ENCODE assay signal across 19 cellular contexts in genomic region chr20:39283464-39283863, GRCh38.
DNase-seq lines count a peak whose midpoint lies in the region; ATAC-seq, FAIRE-seq and TF ChIP-seq lines count a peak whose summit lies in the region.
"Had no signal": no experiment of that assay in that cellular context is flagged by ENCODE, and none has a peak within 500 bp of the region (broad histone marks: within the 10 kb centered on the region; RNA-seq: fewer than 3 reads in every experiment).

No MANE protein-coding gene starts in this region.

- no peaks in the 10 kb centered on the region for H3K79me2 ChIP-seq in Loucy (ENCODE audit: insufficient read depth, low read length)

- WGBS in esophagus muscularis mucosa = 84% methylated on average over 4 of the region's 4 CpGs

- no peaks in the 10 kb centered on the region for H3K4me1 ChIP-seq in Loucy (ENCODE audit: insufficient read depth, low read length, poor library complexity, severe bottlenecking)
- peaks cover 29% of the 10 kb centered on the region for H3K4me1 ChIP-seq in iPS-18a (ENCODE audit: control insufficient read depth, low read depth, low read length)
- H3K4me1 ChIP-seq in esophagus muscularis mucosa = no peaks in the 10 kb centered on the region
- H3K4me1 ChIP-seq: BLaER1, Caco-2 had no signal

- H3K9me3 ChIP-seq in Loucy (ENCODE audit: insufficient read depth, low read depth, low read length) = no peaks in the 10 kb centered on the region
- H3K9me3 ChIP-seq in iPS-18a (ENCODE audit: control insufficient read depth, low read depth, low read length) = peaks cover 3% of the 10 kb centered on the region
- H3K9me3 ChIP-seq in esophagus muscularis mucosa = no peaks in the 10 kb centered on the region

- H3K36me3 ChIP-seq in GM06990 (ENCODE audit: control insufficient read depth, insufficient read depth, low read length) = no peaks in the 10 kb centered on the region
- H3K36me3 ChIP-seq in Loucy (ENCODE audit: insufficient read depth, low read length) = no peaks in the 10 kb centered on the region
- no peaks in the 10 kb centered on the region for H3K36me3 ChIP-seq in iPS-18a (ENCODE audit: control insufficient read depth, low read depth, low read length)
- H3K36me3 ChIP-seq in esophagus muscularis mucosa = no peaks in the 10 kb centered on the region
- H3K36me3 ChIP-seq: BLaER1 had no signal

- ATAC-seq in GM18519 (IDR thresholded peaks at IDR 0.05; ENCODE audit: low FRiP score, unreplicated experiment) = no peak
- ATAC-seq: PC-3, SK-N-SH treated with all-trans-retinoic acid at 6 μM for 48 hours, T-cell had no signal

- DNase-seq in GM06990 (ENCODE audit: extremely low read depth, insufficient read length) (no peak), astrocyte of the cerebellum (ENCODE audit: low read depth) (no peak), HTR-8/SVneo (ENCODE audit: insufficient read length, low spot score) (no peak), frontal cortex (ENCODE audit: low spot score in 2 of 2) (no peak), esophagus muscularis mucosa (ENCODE audit: extremely low spot score) (no peak)
- DNase-seq: Caco-2; CD4-positive, alpha-beta memory T cell; DMS153; GM23248; NCI-H526; PC-3; RPMI8226; SIG-M5; T-cell had no signal

- no peak for TF ChIP-seq POLR2A in esophagus muscularis mucosa (IDR thresholded peaks at IDR 0.05; ENCODE audit: low read depth)

- H3K4me3 ChIP-seq in GM06990 (replicated peaks; ENCODE audit: low read depth, low read length) = no peak overlapping the region
- H3K4me3 ChIP-seq in Loucy (ENCODE audit: low read length, poor library complexity, severe bottlenecking) = no peak overlapping the region
- H3K4me3 ChIP-seq in astrocyte of the cerebellum (ENCODE audit: low read depth, low read length) = no peak overlapping the region
- H3K4me3 ChIP-seq in iPS-18a (ENCODE audit: low read length) = peak overlapping the region; percentile 41
- no peak overlapping the region for H3K4me3 ChIP-seq in esophagus muscularis mucosa
- H3K4me3 ChIP-seq: BLaER1, GM23248 had no signal

- no peak for TF ChIP-seq EP300 in esophagus muscularis mucosa (IDR thresholded peaks at IDR 0.05)

- in situ Hi-C loops in astrocyte of the cerebellum (cut with HindIII; ENCODE audit: low sequenced_read_pairs) = no loop called here

- H2AFZ ChIP-seq in Loucy (ENCODE audit: low read length) = no peak overlapping the region
- H2AFZ ChIP-seq: GM23248 had no signal

- H3K27me3 ChIP-seq in GM06990 (replicated peaks; ENCODE audit: control insufficient read depth, insufficient read depth, low read length) (no peaks in the 10 kb centered on the region; the same call in 1 of the 2 replicates), Loucy (ENCODE audit: insufficient read depth, low read length, poor library complexity, severe bottlenecking) (no peaks in the 10 kb centered on the region), iPS-18a (ENCODE audit: control insufficient read depth, insufficient read depth, low read length) (peaks cover 30% of the 10 kb centered on the region), esophagus muscularis mucosa (no peaks in the 10 kb centered on the region)
- H3K27me3 ChIP-seq: BLaER1 had no signal

- FAIRE-seq in HTR-8/SVneo (lab: Jason Lieb, UNC) = no peak
- FAIRE-seq in frontal cortex (lab: Jason Lieb, UNC) = no peak

- no peak overlapping the region for H3K27ac ChIP-seq in iPS-18a (ENCODE audit: low read length)
- H3K27ac ChIP-seq in esophagus muscularis mucosa (replicated peaks in 1 of 4) = no peak overlapping the region
- H3K27ac ChIP-seq: BLaER1, GM23248 had no signal

- no peaks in the 10 kb centered on the region for H3K9me2 ChIP-seq in Loucy (replicated peaks; ENCODE audit: low read depth, low read length)

- intact Hi-C loops in esophagus muscularis mucosa (cut with DNase I) = no loop called here

- H3K9ac ChIP-seq in Loucy (ENCODE audit: low read depth, low read length, poor library complexity, severe bottlenecking) (no peak overlapping the region), iPS-18a (ENCODE audit: low read length) (no peak overlapping the region)
- H3K9ac ChIP-seq: BLaER1, GM23248 had no signal

- no peaks in the 10 kb centered on the region for H3F3A ChIP-seq in Loucy (ENCODE audit: low read depth)

- peak; percentile 15 for TF ChIP-seq CTCF in GM06990 (IDR thresholded peaks at IDR 0.05; ENCODE audit: insufficient read depth, low read length, poor library complexity, severe bottlenecking)
- peak; percentile 25 for TF ChIP-seq CTCF in Loucy (conservative IDR thresholded peaks at IDR 0.05; ENCODE audit: low read length)
- peak; percentile 6 for TF ChIP-seq CTCF in astrocyte of the cerebellum (IDR thresholded peaks at IDR 0.05; ENCODE audit: low read depth, low read length, missing control alignments)
- TF ChIP-seq CTCF in esophagus muscularis mucosa (IDR thresholded peaks at IDR 0.05) = no peak

- H4K20me1 ChIP-seq in Loucy (ENCODE audit: insufficient read depth, low read length, poor library complexity, severe bottlenecking) = no peaks in the 10 kb centered on the region
- H4K20me1 ChIP-seq: BLaER1 had no signal

- no peak overlapping the region for H3K4me2 ChIP-seq in Loucy (ENCODE audit: low read depth, low read length, poor library complexity, severe bottlenecking)
- H3K4me2 ChIP-seq: BLaER1 had no signal

Comparison
In these comparisons a context has a peak if more than half of its experiments do, and no peak if none do; other contexts are left out.
1. CTCF ChIP-seq: peak in GM06990 (single experiment), Loucy (single experiment) and astrocyte of the cerebellum (single experiment); none in esophagus muscularis mucosa (0 of 3).